1 cellular context compared by ENCODE assay signal in genomic region chr9:92735907-92736600, GRCh38.
TF ChIP-seq lines count a peak whose summit lies in the region.

No MANE protein-coding gene starts in this region.

TF ChIP-seq in endothelial cell of umbilical vein, 7 proteins besides CTCF, POLR2A, EP300 and RAD21:
- TF ChIP-seq FOS (IDR thresholded peaks at IDR 0.05; ENCODE audit: borderline replicate concordance, insufficient read depth, low read length) (peak; percentile 27), MYC (IDR thresholded peaks at IDR 0.05; ENCODE audit: low read depth, low read length) (no peak), JUN (IDR thresholded peaks at IDR 0.05; ENCODE audit: borderline replicate concordance, insufficient read depth, insufficient read length, low read depth) (no peak), EZH2 (IDR thresholded peaks at IDR 0.05; ENCODE audit: borderline replicate concordance, low read depth, low read length, severe bottlenecking) (no peak), POLR2AphosphoS5 (IDR thresholded peaks at IDR 0.05; ENCODE audit: insufficient read depth, low read depth, low read length) (peak; percentile 61), GATA2 (IDR thresholded peaks at IDR 0.05; ENCODE audit: insufficient read depth, insufficient read length, low read depth, low read length) (peak; percentile 68), MAX (IDR thresholded peaks at IDR 0.05; ENCODE audit: insufficient read depth, insufficient read length) (no peak)
